In the genomic region with DNA sequence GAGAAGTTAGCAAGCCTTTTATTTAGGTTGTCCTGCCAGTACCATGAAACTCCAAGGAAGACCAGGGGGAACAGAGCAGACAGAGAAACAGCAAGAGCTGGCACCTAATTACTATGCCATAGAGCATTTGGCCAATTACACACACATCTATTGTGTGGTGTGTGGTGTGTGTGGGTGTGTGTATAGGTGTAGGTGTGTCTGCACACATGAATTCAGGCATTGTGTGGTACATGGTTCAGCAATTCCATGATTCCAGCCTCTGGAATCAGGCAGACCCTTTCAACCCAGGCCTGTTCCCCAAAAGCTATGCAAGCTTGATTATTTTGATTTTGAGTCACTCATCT, we compare ENCODE assay signal across 1 cellular context.
TF ChIP-seq lines count a peak whose summit lies in the region.

No MANE protein-coding gene starts in this region.

TF ChIP-seq in IMR-90, 13 proteins besides CTCF, POLR2A, EP300 and RAD21 (continued from another document):
- TF ChIP-seq BHLHE40 (IDR thresholded peaks at IDR 0.05; ENCODE audit: low read depth, low read length): no peak
- TF ChIP-seq CHD1 (IDR thresholded peaks at IDR 0.05; ENCODE audit: low read depth, low read length): no peak
- TF ChIP-seq, protein P1, sequence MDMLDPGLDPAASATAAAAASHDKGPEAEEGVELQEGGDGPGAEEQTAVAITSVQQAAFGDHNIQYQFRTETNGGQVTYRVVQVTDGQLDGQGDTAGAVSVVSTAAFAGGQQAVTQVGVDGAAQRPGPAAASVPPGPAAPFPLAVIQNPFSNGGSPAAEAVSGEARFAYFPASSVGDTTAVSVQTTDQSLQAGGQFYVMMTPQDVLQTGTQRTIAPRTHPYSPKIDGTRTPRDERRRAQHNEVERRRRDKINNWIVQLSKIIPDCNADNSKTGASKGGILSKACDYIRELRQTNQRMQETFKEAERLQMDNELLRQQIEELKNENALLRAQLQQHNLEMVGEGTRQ (IDR thresholded peaks at IDR 0.05; ENCODE audit: low read depth, low read length): no peak
